In the genomic region with DNA sequence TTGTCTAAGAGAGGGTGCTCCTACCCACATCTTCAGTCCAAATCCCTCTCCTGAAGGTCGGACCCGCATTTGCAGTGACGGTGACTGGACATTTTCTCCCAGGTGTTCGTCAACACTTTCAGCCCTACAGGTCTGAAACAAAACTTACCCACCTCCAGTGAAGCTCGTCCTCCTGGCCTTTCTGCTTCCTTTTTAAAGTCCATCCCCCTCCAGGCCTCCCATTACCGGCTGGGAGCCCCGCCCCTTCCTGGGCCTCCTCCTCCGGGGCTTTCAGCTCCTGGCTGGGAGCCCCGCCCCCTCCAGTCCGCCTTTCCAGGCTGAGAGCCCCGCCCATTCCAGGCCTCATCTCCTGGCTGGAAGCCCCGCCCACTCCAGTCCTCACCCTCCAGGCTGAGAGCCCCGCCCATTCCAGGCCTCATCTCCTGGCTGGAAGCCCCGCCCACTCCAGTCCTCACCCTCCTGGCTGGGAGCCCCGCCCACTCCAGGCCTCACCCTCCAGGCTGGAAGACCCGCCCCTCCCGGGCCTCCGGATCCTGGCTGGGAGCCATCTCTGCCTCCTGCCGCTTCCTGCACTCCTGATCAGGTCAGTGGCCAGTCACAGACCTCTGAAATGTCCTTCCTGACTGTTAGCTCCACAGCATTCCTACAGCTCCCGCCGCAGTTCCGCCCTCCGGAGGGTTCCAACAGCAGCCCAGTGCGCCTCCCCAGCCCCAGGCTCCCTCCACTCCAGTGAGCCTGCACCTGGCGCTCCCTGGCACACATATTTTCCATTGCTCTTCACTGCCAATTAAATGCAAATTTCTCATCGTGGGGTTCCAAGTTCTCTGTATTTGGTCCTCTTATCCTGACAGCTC, we compare ENCODE assay signal across 8 cellular contexts.
DNase-seq lines count a peak whose midpoint lies in the region; ATAC-seq and TF ChIP-seq lines count a peak whose summit lies in the region.

No MANE protein-coding gene starts in this region.

- in situ Hi-C loops in G401 (cut with HindIII; ENCODE audit: low sequenced_read_pairs), result no loop called here

- WGBS in lower leg skin, 2 donors, result 39 to 40% methylated on average over 26 of the region's 26 CpGs

- no peak for TF ChIP-seq POLR2A in lower leg skin (IDR thresholded peaks at IDR 0.05)

- peak overlapping the region; percentile 87 for H3K27ac Mint-ChIP-seq in dendritic cell treated with granulocyte-macrophage colony-stimulating factor and Interleukin-4, amounts not matched to agents 40 ng/mL and 50 ng/mL, for 4 days
- peak overlapping the region; percentile 84 for H3K27ac Mint-ChIP-seq in type B pancreatic cell
- no peak overlapping the region for H3K27ac Mint-ChIP-seq in stimulated activated memory B cell treated with anti-CD40 and anti-IgM and Interleukin-4, amounts not matched to agents 10 μg/mL and 1 μg/mL and 100 μg/mL, for 72 hours

- peaks cover 95% of the 10 kb centered on the region for H3K4me1 Mint-ChIP-seq in dendritic cell treated with granulocyte-macrophage colony-stimulating factor and Interleukin-4, amounts not matched to agents 40 ng/mL and 50 ng/mL, for 4 days (ENCODE audit: low read depth)
- H3K4me1 Mint-ChIP-seq in type B pancreatic cell (ENCODE audit: unreplicated experiment), result peaks cover 59% of the 10 kb centered on the region
- H3K4me1 Mint-ChIP-seq in stimulated activated memory B cell treated with anti-CD40 and anti-IgM and Interleukin-4, amounts not matched to agents 10 μg/mL and 1 μg/mL and 100 μg/mL, for 72 hours, result peaks cover 23% of the 10 kb centered on the region

- H3K4me3 ChIP-seq in lower leg skin (ENCODE audit: low read depth, poor library complexity, severe bottlenecking), result no peak overlapping the region

- H3K9me3 Mint-ChIP-seq in dendritic cell treated with granulocyte-macrophage colony-stimulating factor and Interleukin-4, amounts not matched to agents 40 ng/mL and 50 ng/mL, for 4 days, result peaks cover 11% of the 10 kb centered on the region
- peaks cover 5% of the 10 kb centered on the region for H3K9me3 Mint-ChIP-seq in type B pancreatic cell
- peaks cover 4% of the 10 kb centered on the region for H3K9me3 Mint-ChIP-seq in stimulated activated memory B cell treated with anti-CD40 and anti-IgM and Interleukin-4, amounts not matched to agents 10 μg/mL and 1 μg/mL and 100 μg/mL, for 72 hours

- peaks cover 11% of the 10 kb centered on the region for H3K36me3 Mint-ChIP-seq in dendritic cell treated with granulocyte-macrophage colony-stimulating factor and Interleukin-4, amounts not matched to agents 40 ng/mL and 50 ng/mL, for 4 days (ENCODE audit: low read depth)
- H3K36me3 Mint-ChIP-seq in type B pancreatic cell, result no peaks in the 10 kb centered on the region
- H3K36me3 Mint-ChIP-seq in stimulated activated memory B cell treated with anti-CD40 and anti-IgM and Interleukin-4, amounts not matched to agents 10 μg/mL and 1 μg/mL and 100 μg/mL, for 72 hours, result no peaks in the 10 kb centered on the region

- intact Hi-C loops in dendritic cell treated with granulocyte-macrophage colony-stimulating factor and Interleukin-4, amounts not matched to agents 40 ng/mL and 50 ng/mL, for 4 days (cut with micrococcal nuclease), result no loop called here
- intact Hi-C loops in lower leg skin (cut with DNase I; ENCODE audit: low total_unique reads), result no loop called here

- ATAC-seq in GM18870 (IDR thresholded peaks at IDR 0.05; ENCODE audit: unreplicated experiment), result no peak
- ATAC-seq in stimulated activated memory B cell treated with anti-CD40 and anti-IgM and Interleukin-4, amounts not matched to agents 10 μg/mL and 1 μg/mL and 100 μg/mL, for 72 hours, result no peak

- DNase-seq in G401 (ENCODE audit: low spot score) (peak; percentile 85), MV-4-11 (lab: John Stamatoyannopoulos, UW) (peak; percentile 64), RKO (ENCODE audit: low spot score) (peak; percentile 85), lower leg skin (ENCODE audit: low spot score in 2 of 2) (peak; percentile 90 to 97), type B pancreatic cell (ENCODE audit: extremely low spot score, unreplicated experiment) (peak; percentile 86)

- TF ChIP-seq CTCF in lower leg skin (IDR thresholded peaks at IDR 0.05), result no peak
- no peak for TF ChIP-seq CTCF in type B pancreatic cell (conservative IDR thresholded peaks at IDR 0.05)

- peak overlapping the region; percentile 76 for H3K4me3 Mint-ChIP-seq in dendritic cell treated with granulocyte-macrophage colony-stimulating factor and Interleukin-4, amounts not matched to agents 40 ng/mL and 50 ng/mL, for 4 days
- H3K4me3 Mint-ChIP-seq in type B pancreatic cell, result peak overlapping the region; percentile 80
- no peak overlapping the region for H3K4me3 Mint-ChIP-seq in stimulated activated memory B cell treated with anti-CD40 and anti-IgM and Interleukin-4, amounts not matched to agents 10 μg/mL and 1 μg/mL and 100 μg/mL, for 72 hours

- H3K27me3 Mint-ChIP-seq in dendritic cell treated with granulocyte-macrophage colony-stimulating factor and Interleukin-4, amounts not matched to agents 40 ng/mL and 50 ng/mL, for 4 days, result no peaks in the 10 kb centered on the region
- H3K27me3 Mint-ChIP-seq in type B pancreatic cell, result no peaks in the 10 kb centered on the region
- peaks cover 6% of the 10 kb centered on the region for H3K27me3 Mint-ChIP-seq in stimulated activated memory B cell treated with anti-CD40 and anti-IgM and Interleukin-4, amounts not matched to agents 10 μg/mL and 1 μg/mL and 100 μg/mL, for 72 hours
